Comparison of ENCODE assay signal across 12 cellular contexts in the genomic region with DNA sequence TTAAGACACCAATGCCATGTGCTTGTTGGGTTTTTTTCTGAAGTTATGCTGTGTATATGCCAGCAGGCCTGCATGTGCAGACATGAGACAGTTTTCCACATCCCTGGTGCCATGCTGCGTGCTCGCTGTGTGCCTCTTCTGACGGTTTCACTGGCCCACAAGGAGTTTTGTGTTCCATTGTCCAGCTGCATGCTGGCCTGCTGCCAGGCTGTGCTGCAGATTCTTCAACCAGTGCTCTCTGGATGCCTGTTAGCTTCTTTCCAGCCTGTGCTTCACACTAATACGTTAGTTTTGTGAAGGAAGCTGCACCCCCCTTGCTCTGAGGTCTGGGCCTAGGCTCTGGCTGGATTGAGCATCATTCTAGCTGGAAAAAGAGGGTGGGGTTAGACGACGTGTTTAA. TPM values are rescaled to one million over a fixed set of nuclear protein-coding genes. Genes with fewer than 3 reads are reported as not detected.
DNase-seq lines count a peak whose midpoint lies in the region; ATAC-seq and TF ChIP-seq lines count a peak whose summit lies in the region.
"Had no signal": no experiment of that assay in that cellular context is flagged by ENCODE, and none has a peak within 500 bp of the region (broad histone marks: within the 10 kb centered on the region; RNA-seq: fewer than 3 reads in every experiment).

No MANE protein-coding gene starts in this region.

- no peak for TF ChIP-seq CTCF in lower lobe of right lung (IDR thresholded peaks at IDR 0.05)

- DNase-seq in Ammon's horn (ENCODE audit: low spot score) (peak; percentile 71), G401 (ENCODE audit: low spot score) (peak; percentile 52), lower lobe of right lung (no peak), NK-92 (lab: John Stamatoyannopoulos, UW; ENCODE audit: unreplicated experiment) (no peak), SIG-M5 (lab: John Stamatoyannopoulos, UW) (no peak)
- DNase-seq in activated T-helper 2 cell treated with anti-CD3 and anti-CD28 coated beads, Interferon-gamma antibody, Interleukin-2, Interleukin-4, amounts not matched to agents 10 μg/mL and 5 μg/mL and 100 μg/mL, durations not matched to agents 14 hours and 24 hours and 36 hours (ENCODE audit: low spot score), result no peak
- DNase-seq: foreskin melanocyte, NCI-H1436 treated with DMSO at 0.1 percent for 48 hours, NCI-H82, thyroid gland had no signal

- H3K27me3 Mint-ChIP-seq in activated T-helper 2 cell treated with anti-CD3 and anti-CD28 coated beads, Interferon-gamma antibody, Interleukin-2, Interleukin-4, amounts not matched to agents 10 μg/mL and 5 μg/mL and 100 μg/mL, durations not matched to agents 14 hours and 24 hours and 36 hours (ENCODE audit: low read depth), result no peaks in the 10 kb centered on the region

- peak overlapping the region; percentile 70 for H3K27ac Mint-ChIP-seq in activated T-helper 2 cell treated with anti-CD3 and anti-CD28 coated beads, Interferon-gamma antibody, Interleukin-2, Interleukin-4, amounts not matched to agents 10 μg/mL and 5 μg/mL and 100 μg/mL, durations not matched to agents 14 hours and 24 hours and 36 hours

- H3K36me3 Mint-ChIP-seq in activated T-helper 2 cell treated with anti-CD3 and anti-CD28 coated beads, Interferon-gamma antibody, Interleukin-2, Interleukin-4, amounts not matched to agents 10 μg/mL and 5 μg/mL and 100 μg/mL, durations not matched to agents 14 hours and 24 hours and 36 hours (ENCODE audit: low read depth), result peaks cover 32% of the 10 kb centered on the region

- H3K9me3 Mint-ChIP-seq in activated T-helper 2 cell treated with anti-CD3 and anti-CD28 coated beads, Interferon-gamma antibody, Interleukin-2, Interleukin-4, amounts not matched to agents 10 μg/mL and 5 μg/mL and 100 μg/mL, durations not matched to agents 14 hours and 24 hours and 36 hours, result no peaks in the 10 kb centered on the region

- no peak for ATAC-seq in lower lobe of right lung
- ATAC-seq in HG03139 (IDR thresholded peaks at IDR 0.05; ENCODE audit: unreplicated experiment), result no peak
- ATAC-seq in GM19452 (IDR thresholded peaks at IDR 0.05; ENCODE audit: unreplicated experiment), result no peak

- H3K27me3 ChIP-seq in lower lobe of right lung (ENCODE audit: low read depth), result no peaks in the 10 kb centered on the region
- H3K27me3 ChIP-seq: thyroid gland had no signal

- H3K4me3 ChIP-seq in lower lobe of right lung, result no peak overlapping the region
- H3K4me3 ChIP-seq: thyroid gland had no signal

- H3K4me1 ChIP-seq in lower lobe of right lung, result peaks cover 71% of the 10 kb centered on the region

- peak overlapping the region; percentile 33 for H3K27ac ChIP-seq in lower lobe of right lung
- H3K27ac ChIP-seq: thyroid gland had no signal

- H3K36me3 ChIP-seq in lower lobe of right lung, result no peaks in the 10 kb centered on the region
- H3K36me3 ChIP-seq: thyroid gland had no signal

- no peak overlapping the region for H3K4me3 Mint-ChIP-seq in activated T-helper 2 cell treated with anti-CD3 and anti-CD28 coated beads, Interferon-gamma antibody, Interleukin-2, Interleukin-4, amounts not matched to agents 10 μg/mL and 5 μg/mL and 100 μg/mL, durations not matched to agents 14 hours and 24 hours and 36 hours (ENCODE audit: low read depth)

- peaks cover 90% of the 10 kb centered on the region for H3K4me1 Mint-ChIP-seq in activated T-helper 2 cell treated with anti-CD3 and anti-CD28 coated beads, Interferon-gamma antibody, Interleukin-2, Interleukin-4, amounts not matched to agents 10 μg/mL and 5 μg/mL and 100 μg/mL, durations not matched to agents 14 hours and 24 hours and 36 hours (ENCODE audit: low read depth)

- intact Hi-C loops in activated T-helper 2 cell treated with anti-CD3 and anti-CD28 coated beads, Interferon-gamma antibody, Interleukin-2, Interleukin-4, amounts not matched to agents 10 μg/mL and 5 μg/mL and 100 μg/mL, durations not matched to agents 14 hours and 24 hours and 36 hours (cut with micrococcal nuclease), result loop anchor here (10.0 kb wide), 1 partner anchor 273 kb away; a partner anchor contains a TSS
- intact Hi-C loops in lower lobe of right lung (cut with DNase I), result no loop called here

- no peaks in the 10 kb centered on the region for H3K9me3 ChIP-seq in lower lobe of right lung
- H3K9me3 ChIP-seq: thyroid gland had no signal

- in situ Hi-C loops in G401 (cut with HindIII; ENCODE audit: low sequenced_read_pairs), result no loop called here

RNA-seq across cellular contexts. Expression of a gene that starts 17.0 kb away (rescaled TPM):
- total RNA-seq in G401 (2014; rRNA removed; shearing (Covaris generic)), result 11.3 and 15.2 TPM in 2 replicates
- 35.9 and 40.2 TPM in 2 replicates for total RNA-seq in activated T-helper 2 cell treated with anti-CD3 and anti-CD28 coated beads, Interferon-gamma antibody, Interleukin-2, Interleukin-4, amounts not matched to agents 10 μg/mL and 5 μg/mL and 100 μg/mL, durations not matched to agents 14 hours and 24 hours and 36 hours
- 35.6 TPM for total RNA-seq in lower lobe of right lung

Comparison
In these comparisons a context has a peak if more than half of its experiments do, and no peak if none do; other contexts are left out.
1. DNase-seq: peak in Ammon's horn (single experiment) and G401 (single experiment); none in activated T-helper 2 cell treated with anti-CD3 and anti-CD28 coated beads, Interferon-gamma antibody, Interleukin-2, Interleukin-4, amounts not matched to agents 10 μg/mL and 5 μg/mL and 100 μg/mL, durations not matched to agents 14 hours and 24 hours and 36 hours (single experiment), lower lobe of right lung (single experiment), NK-92 (single experiment) and SIG-M5 (single experiment).